25 cellular contexts compared by ENCODE assay signal in the genomic region with DNA sequence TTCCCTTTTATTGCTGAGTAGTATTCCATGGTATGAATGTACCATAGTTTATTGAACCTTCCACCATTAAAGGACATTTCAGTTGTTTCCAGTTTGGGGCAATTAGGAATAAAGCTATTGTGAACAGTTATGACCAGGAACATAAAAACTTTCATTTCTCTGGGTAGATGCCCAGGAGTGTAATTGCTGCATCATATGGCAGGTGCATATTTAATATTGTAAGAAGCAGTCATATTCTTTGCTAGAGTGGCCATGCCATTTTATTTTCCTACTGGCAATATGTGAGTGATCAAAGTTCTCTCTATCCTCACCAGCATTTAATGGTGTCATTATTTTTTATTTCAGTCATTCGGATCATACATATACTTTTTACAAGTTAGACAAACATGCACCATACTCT. TPM values are rescaled to one million over a fixed set of nuclear protein-coding genes. Genes with fewer than 3 reads are reported as not detected.
DNase-seq lines count a peak whose midpoint lies in the region; ATAC-seq, FAIRE-seq and TF ChIP-seq lines count a peak whose summit lies in the region.
"Had no signal": no experiment of that assay in that cellular context is flagged by ENCODE, and none has a peak within 500 bp of the region (broad histone marks: within the 10 kb centered on the region; RNA-seq: fewer than 3 reads in every experiment).

No MANE protein-coding gene starts in this region.

- in situ Hi-C loops in transverse colon (cut with MboI; ENCODE audit: low pct_ligation_motif_present in 1 of 4, low pct_unique_long_range_greater_than_20kb in 1 of 4, low sequenced_read_pairs in 3 of 4), result no loop called here

- no peak overlapping the region for H3K4me3 Mint-ChIP-seq in stimulated activated effector memory CD8-positive, alpha-beta T cell treated with anti-CD3 and anti-CD28 coated beads, Interleukin-12 subunit alpha, Interleukin-12 subunit beta, amount 100 ng/mL, for 72 hours
- H3K4me3 Mint-ChIP-seq: B cell; CD4-positive, alpha-beta T cell; CD8-positive, alpha-beta T cell had no signal

- H3K4me1 Mint-ChIP-seq in stimulated activated effector memory CD8-positive, alpha-beta T cell treated with anti-CD3 and anti-CD28 coated beads, Interleukin-12 subunit alpha, Interleukin-12 subunit beta, amount 100 ng/mL, for 72 hours, result no peaks in the 10 kb centered on the region

- H3K9me3 Mint-ChIP-seq in stimulated activated effector memory CD8-positive, alpha-beta T cell treated with anti-CD3 and anti-CD28 coated beads, Interleukin-12 subunit alpha, Interleukin-12 subunit beta, amount 100 ng/mL, for 72 hours, result no peaks in the 10 kb centered on the region
- H3K9me3 Mint-ChIP-seq: CD4-positive, alpha-beta T cell; CD8-positive, alpha-beta T cell had no signal

- WGBS in transverse colon (ENCODE audit: low coverage in 1 of 2), 2 donors, result 50 to 61% methylated on average over 1 of the region's 1 CpG

- no peaks in the 10 kb centered on the region for H3K36me3 Mint-ChIP-seq in stimulated activated effector memory CD8-positive, alpha-beta T cell treated with anti-CD3 and anti-CD28 coated beads, Interleukin-12 subunit alpha, Interleukin-12 subunit beta, amount 100 ng/mL, for 72 hours
- H3K36me3 Mint-ChIP-seq: CD8-positive, alpha-beta T cell had no signal

- no peak for DNase-seq in left colon
- no peak for DNase-seq in transverse colon
- DNase-seq in RPMI8226, result no peak
- DNase-seq in globus pallidus (ENCODE audit: low spot score), result no peak
- no peak for DNase-seq in stimulated activated effector memory CD8-positive, alpha-beta T cell treated with anti-CD3 and anti-CD28 coated beads, Interleukin-12 subunit alpha, Interleukin-12 subunit beta, amount 100 ng/mL, for 72 hours (ENCODE audit: low spot score in 2 of 2)
- DNase-seq: 8988T; ACHN; AML-193; Caco-2; Calu3; CD4-positive, alpha-beta T cell; CD8-positive, alpha-beta T cell; DMS79 treated with DMSO at 0.1 percent for 48 hours; GF-D8 had no signal

- intact Hi-C loops in left colon (cut with DNase I, micrococcal nuclease), result no loop called here
- intact Hi-C loops in transverse colon (cut with DNase I; ENCODE audit: low total_unique reads), result no loop called here

- ATAC-seq in left colon (peak; percentile 82), GM21515 (IDR thresholded peaks at IDR 0.05; ENCODE audit: unreplicated experiment) (no peak)
- ATAC-seq in stimulated activated effector memory CD8-positive, alpha-beta T cell treated with anti-CD3 and anti-CD28 coated beads, Interleukin-12 subunit alpha, Interleukin-12 subunit beta, amount 100 ng/mL, for 72 hours, result no peak
- ATAC-seq: CD8-positive, alpha-beta T cell had no signal

- H3K9ac ChIP-seq in mucosa of rectum (ENCODE audit: low read depth in 1 of 2, low read length in 2 of 2), result no peak overlapping the region
- H3K9ac ChIP-seq: BLaER1 treated with 17β-estradiol and CSF1 and Interleukin-3, amounts not matched to agents 10 nM and 100 nM had no signal

- H3K36me3 ChIP-seq in mucosa of rectum (ENCODE audit: control insufficient read depth in 2 of 2, insufficient read depth in 2 of 2, low read length in 2 of 2), result no peaks in the 10 kb centered on the region
- no peaks in the 10 kb centered on the region for H3K36me3 ChIP-seq in transverse colon
- H3K36me3 ChIP-seq: BLaER1 treated with 17β-estradiol and CSF1 and Interleukin-3, amounts not matched to agents 10 nM and 100 nM had no signal

- H3K9me3 ChIP-seq in mucosa of rectum (ENCODE audit: control insufficient read depth in 2 of 2, low read length in 2 of 2), result no peaks in the 10 kb centered on the region
- H3K9me3 ChIP-seq in transverse colon, result no peaks in the 10 kb centered on the region
- H3K9me3 ChIP-seq: BLaER1 treated with 17β-estradiol and CSF1 and Interleukin-3, amounts not matched to agents 10 nM and 100 nM; Caco-2 had no signal

- no peak for TF ChIP-seq EP300 in transverse colon (IDR thresholded peaks at IDR 0.05; ENCODE audit: low read depth)

- FAIRE-seq in colon (lab: Jason Lieb, UNC), result peak; percentile 92
- FAIRE-seq: A204.1, D721Med, G401.6, GM12891, GM19239 had no signal

- H3K4me1 ChIP-seq in mucosa of rectum (ENCODE audit: control insufficient read depth in 2 of 2, insufficient read depth in 2 of 2, low read length in 2 of 2) (peaks cover 10 to 20% of the 10 kb centered on the region in 2 donors), transverse colon (peaks cover 0 to 26% (median 16%) of the 10 kb centered on the region in 4 donors)
- H3K4me1 ChIP-seq: Caco-2 had no signal

- H3K27ac ChIP-seq in mucosa of rectum (ENCODE audit: low read depth in 2 of 2, low read length in 2 of 2), result peak overlapping the region; percentile 3 to 34
- peak overlapping the region; percentile 40 to 70 (median 65) for H3K27ac ChIP-seq in transverse colon
- H3K27ac ChIP-seq: BLaER1 treated with 17β-estradiol and CSF1 and Interleukin-3, amounts not matched to agents 10 nM and 100 nM; C4-2B had no signal

- TF ChIP-seq CTCF in transverse colon (IDR thresholded peaks at IDR 0.05), result no peak

- H3K27me3 ChIP-seq in mucosa of rectum (ENCODE audit: control insufficient read depth in 2 of 2, insufficient read depth in 2 of 2, low read length in 2 of 2) (no peaks in the 10 kb centered on the region), transverse colon (no peaks in the 10 kb centered on the region)
- H3K27me3 ChIP-seq: BLaER1 treated with 17β-estradiol and CSF1 and Interleukin-3, amounts not matched to agents 10 nM and 100 nM had no signal

- no peak for TF ChIP-seq POLR2A in transverse colon (IDR thresholded peaks at IDR 0.05)

- H3K4me3 ChIP-seq in mucosa of rectum (ENCODE audit: low read length in 2 of 2) (no peak overlapping the region), transverse colon (no peak overlapping the region)
- H3K4me3 ChIP-seq: BLaER1 treated with 17β-estradiol and CSF1 and Interleukin-3, amounts not matched to agents 10 nM and 100 nM had no signal

- no peak overlapping the region for H3K27ac Mint-ChIP-seq in stimulated activated effector memory CD8-positive, alpha-beta T cell treated with anti-CD3 and anti-CD28 coated beads, Interleukin-12 subunit alpha, Interleukin-12 subunit beta, amount 100 ng/mL, for 72 hours
- H3K27ac Mint-ChIP-seq: B cell; CD4-positive, alpha-beta T cell; CD8-positive, alpha-beta T cell had no signal

RNA-seq across cellular contexts. Expression of gene H3-3A, which starts 23.9 kb away (rescaled TPM):
- total RNA-seq in left colon (100 to 1,000 TPM; 743 to 759 TPM), transverse colon (100 to 1,000 TPM; 128 to 557 (median 501) TPM)

RNA-seq across cellular contexts. Expression of gene SDE2, which starts 39.5 kb away (rescaled TPM):
- 10 to 100 TPM; 16.2 to 16.4 TPM for total RNA-seq in left colon
- total RNA-seq in transverse colon, result 10 to 100 TPM in 2 of 4 donors, 1 to 10 TPM in 2; 4.4 to 19.2 (median 13.2) TPM
